ENCODE assay signal across 14 cellular contexts in the genomic region with DNA sequence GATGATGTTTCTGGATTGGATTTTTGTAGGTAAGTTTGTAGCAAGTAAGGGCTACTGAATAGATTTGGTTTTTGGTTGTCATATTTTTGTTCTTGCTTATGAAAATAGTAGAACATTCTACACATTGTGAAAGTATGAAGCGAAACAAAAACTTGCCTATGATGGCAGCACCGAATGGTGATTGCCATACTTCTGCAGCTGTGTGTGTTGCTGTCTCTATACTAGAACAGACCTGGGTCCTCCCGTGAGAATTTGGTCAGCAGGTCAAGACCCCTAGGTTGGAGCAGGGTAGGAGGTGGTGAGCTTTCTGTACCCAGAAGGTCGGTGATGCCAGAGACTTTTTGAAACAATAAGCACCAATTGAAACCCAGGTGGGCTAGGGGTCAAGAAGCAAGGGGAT.
A peak's percentile ranks its signal among the peaks of the same experiment; 100 is the strongest.
DNase-seq lines count a peak whose midpoint lies in the region; ATAC-seq and TF ChIP-seq lines count a peak whose summit lies in the region.
"Had no signal": no experiment of that assay in that cellular context is flagged by ENCODE, and none has a peak within 500 bp of the region (broad histone marks: within the 10 kb centered on the region; RNA-seq: fewer than 3 reads in every experiment).

No MANE protein-coding gene starts in this region.

- H3K36me3 Mint-ChIP-seq in neural progenitor cell = no peaks in the 10 kb centered on the region
- no peaks in the 10 kb centered on the region for H3K36me3 Mint-ChIP-seq in activated CD4-positive, alpha-beta T cell treated with anti-CD3 and anti-CD28 coated beads, Interleukin-2, amount 10 ng/mL, durations not matched to agents 24 days and 14 days (ENCODE audit: low read depth)
- no peaks in the 10 kb centered on the region for H3K36me3 Mint-ChIP-seq in activated naive CD4-positive, alpha-beta T cell treated with anti-CD3 and anti-CD28 coated beads for 36 hours (ENCODE audit: low read depth)
- no peaks in the 10 kb centered on the region for H3K36me3 Mint-ChIP-seq in activated CD8-positive, alpha-beta T cell treated with anti-CD3 and anti-CD28 coated beads, Interleukin-2, amount 10 ng/mL, durations not matched to agents 7 days and 5 days (ENCODE audit: low read depth)

- H4K20me1 ChIP-seq in neural progenitor cell (ENCODE audit: low read depth) = no peaks in the 10 kb centered on the region

- no peak overlapping the region for H3K27ac Mint-ChIP-seq in neural progenitor cell
- H3K27ac Mint-ChIP-seq in activated CD4-positive, alpha-beta T cell treated with anti-CD3 and anti-CD28 coated beads, Interleukin-2, amount 10 ng/mL, durations not matched to agents 24 days and 14 days = no peak overlapping the region
- H3K27ac Mint-ChIP-seq in activated naive CD4-positive, alpha-beta T cell treated with anti-CD3 and anti-CD28 coated beads for 36 hours = no peak overlapping the region
- H3K27ac Mint-ChIP-seq in activated CD8-positive, alpha-beta T cell treated with anti-CD3 and anti-CD28 coated beads, Interleukin-2, amount 10 ng/mL, durations not matched to agents 7 days and 5 days = no peak overlapping the region

- H3K27me3 Mint-ChIP-seq in neural progenitor cell (ENCODE audit: insufficient read depth, low read depth) = no peaks in the 10 kb centered on the region
- H3K27me3 Mint-ChIP-seq in activated CD4-positive, alpha-beta T cell treated with anti-CD3 and anti-CD28 coated beads, Interleukin-2, amount 10 ng/mL, durations not matched to agents 24 days and 14 days = peaks cover 3% of the 10 kb centered on the region
- no peaks in the 10 kb centered on the region for H3K27me3 Mint-ChIP-seq in activated naive CD4-positive, alpha-beta T cell treated with anti-CD3 and anti-CD28 coated beads for 36 hours (ENCODE audit: low read depth)
- peaks cover 2% of the 10 kb centered on the region for H3K27me3 Mint-ChIP-seq in activated CD8-positive, alpha-beta T cell treated with anti-CD3 and anti-CD28 coated beads, Interleukin-2, amount 10 ng/mL, durations not matched to agents 7 days and 5 days (ENCODE audit: low read depth)

- ATAC-seq in GM18498 (IDR thresholded peaks at IDR 0.05; ENCODE audit: unreplicated experiment) (peak; percentile 73), GM19397 (IDR thresholded peaks at IDR 0.05; ENCODE audit: unreplicated experiment) (peak; percentile 70), HG02763 (IDR thresholded peaks at IDR 0.05; ENCODE audit: unreplicated experiment) (peak; percentile 86), HG03442 (IDR thresholded peaks at IDR 0.05; ENCODE audit: unreplicated experiment) (peak; percentile 75)
- ATAC-seq in activated CD8-positive, alpha-beta T cell treated with anti-CD3 and anti-CD28 coated beads, Interleukin-2, amount 10 ng/mL, durations not matched to agents 7 days and 5 days = no peak

- no peaks in the 10 kb centered on the region for H3K27me3 ChIP-seq in neural progenitor cell
- H3K27me3 ChIP-seq: brain microvascular endothelial cell had no signal

- TF ChIP-seq CTCF in neural progenitor cell (IDR thresholded peaks at IDR 0.05) = no peak

- no peaks in the 10 kb centered on the region for H3K36me3 ChIP-seq in neural progenitor cell
- H3K36me3 ChIP-seq: brain microvascular endothelial cell had no signal

- CTCF ChIA-PET in activated naive CD4-positive, alpha-beta T cell treated with anti-CD3 and anti-CD28 coated beads for 36 hours (lab: Charles Lee) = no interaction called here
- CTCF ChIA-PET in activated CD8-positive, alpha-beta T cell treated with anti-CD3 and anti-CD28 coated beads, Interleukin-2, amount 10 ng/mL, durations not matched to agents 7 days and 5 days (lab: Charles Lee) = interaction anchor here (1.6 kb wide), 1 partner anchor 20 kb away, joined by 4 read pairs; no protein-coding TSS in a partner anchor

- no peaks in the 10 kb centered on the region for H3K9me3 Mint-ChIP-seq in neural progenitor cell
- H3K9me3 Mint-ChIP-seq in activated CD4-positive, alpha-beta T cell treated with anti-CD3 and anti-CD28 coated beads, Interleukin-2, amount 10 ng/mL, durations not matched to agents 24 days and 14 days = no peaks in the 10 kb centered on the region
- no peaks in the 10 kb centered on the region for H3K9me3 Mint-ChIP-seq in activated naive CD4-positive, alpha-beta T cell treated with anti-CD3 and anti-CD28 coated beads for 36 hours
- no peaks in the 10 kb centered on the region for H3K9me3 Mint-ChIP-seq in activated CD8-positive, alpha-beta T cell treated with anti-CD3 and anti-CD28 coated beads, Interleukin-2, amount 10 ng/mL, durations not matched to agents 7 days and 5 days (ENCODE audit: insufficient read depth)

- POLR2A ChIA-PET in activated CD8-positive, alpha-beta T cell treated with anti-CD3 and anti-CD28 coated beads, Interleukin-2, amount 10 ng/mL, durations not matched to agents 7 days and 5 days (lab: Charles Lee) = no interaction called here

- no peak overlapping the region for H3K4me3 ChIP-seq in neural progenitor cell

- H3K4me3 Mint-ChIP-seq in neural progenitor cell = no peak overlapping the region
- no peak overlapping the region for H3K4me3 Mint-ChIP-seq in activated CD4-positive, alpha-beta T cell treated with anti-CD3 and anti-CD28 coated beads, Interleukin-2, amount 10 ng/mL, durations not matched to agents 24 days and 14 days
- H3K4me3 Mint-ChIP-seq in activated naive CD4-positive, alpha-beta T cell treated with anti-CD3 and anti-CD28 coated beads for 36 hours = no peak overlapping the region
- no peak overlapping the region for H3K4me3 Mint-ChIP-seq in activated CD8-positive, alpha-beta T cell treated with anti-CD3 and anti-CD28 coated beads, Interleukin-2, amount 10 ng/mL, durations not matched to agents 7 days and 5 days

- H3K79me2 ChIP-seq in neural progenitor cell (ENCODE audit: low read depth) = no peaks in the 10 kb centered on the region

- no peak overlapping the region for H3K27ac ChIP-seq in neural progenitor cell
- H3K27ac ChIP-seq: brain microvascular endothelial cell, VCaP had no signal

- H3K4me2 ChIP-seq in neural progenitor cell = no peak overlapping the region

- peaks cover 6% of the 10 kb centered on the region for H3K4me1 Mint-ChIP-seq in neural progenitor cell
- H3K4me1 Mint-ChIP-seq in activated CD4-positive, alpha-beta T cell treated with anti-CD3 and anti-CD28 coated beads, Interleukin-2, amount 10 ng/mL, durations not matched to agents 24 days and 14 days = peaks cover 2% of the 10 kb centered on the region
- H3K4me1 Mint-ChIP-seq in activated naive CD4-positive, alpha-beta T cell treated with anti-CD3 and anti-CD28 coated beads for 36 hours (ENCODE audit: low read depth) = no peaks in the 10 kb centered on the region
- H3K4me1 Mint-ChIP-seq in activated CD8-positive, alpha-beta T cell treated with anti-CD3 and anti-CD28 coated beads, Interleukin-2, amount 10 ng/mL, durations not matched to agents 7 days and 5 days (ENCODE audit: low read depth) = peaks cover 5% of the 10 kb centered on the region

- H2AFZ ChIP-seq in neural progenitor cell (replicated peaks) = no peak overlapping the region

- no peaks in the 10 kb centered on the region for H3K4me1 ChIP-seq in neural progenitor cell

- no peaks in the 10 kb centered on the region for H3K9me3 ChIP-seq in neural progenitor cell (ENCODE audit: low read depth)

- intact Hi-C loops in activated CD4-positive, alpha-beta T cell treated with anti-CD3 and anti-CD28 coated beads, Interleukin-2, amount 10 ng/mL, durations not matched to agents 24 days and 14 days (cut with micrococcal nuclease) = no loop called here
- intact Hi-C loops in activated naive CD4-positive, alpha-beta T cell treated with anti-CD3 and anti-CD28 coated beads for 36 hours (cut with micrococcal nuclease) = no loop called here

- no peaks in the 10 kb centered on the region for H3F3A ChIP-seq in neural progenitor cell (ENCODE audit: low read depth)

- H3K9ac ChIP-seq in neural progenitor cell = no peak overlapping the region

- DNase-seq in neural progenitor cell (ENCODE audit: low spot score) = no peak
- DNase-seq in activated CD4-positive, alpha-beta T cell treated with anti-CD3 and anti-CD28 coated beads, Interleukin-2, amount 10 ng/mL, durations not matched to agents 24 days and 14 days = no peak
- DNase-seq in activated naive CD4-positive, alpha-beta T cell treated with anti-CD3 and anti-CD28 coated beads for 36 hours = no peak
- no peak for DNase-seq in activated CD8-positive, alpha-beta T cell treated with anti-CD3 and anti-CD28 coated beads, Interleukin-2, amount 10 ng/mL, durations not matched to agents 7 days and 5 days
- DNase-seq: activated T-cell treated with anti-CD3 and anti-CD28 coated beads, Interleukin-2, amount 50 U/mL, for 48 hours; brain microvascular endothelial cell; DMS79; NCI-H510A; SIG-M5 had no signal
